ENCODE assay signal across 14 cellular contexts in genomic region chr22:41551882-41552582, GRCh38. TPM values are rescaled to one million over a fixed set of nuclear protein-coding genes. Genes with fewer than 3 reads are reported as not detected.
"Had no signal": no experiment of that assay in that cellular context is flagged by ENCODE, and none has a peak within 500 bp of the region (broad histone marks: within the 10 kb centered on the region; RNA-seq: fewer than 3 reads in every experiment).

No MANE protein-coding gene starts in this region.

- H3K4me3 Mint-ChIP-seq: activated naive CD4-positive, alpha-beta T cell treated with anti-CD3 and anti-CD28 coated beads, Interleukin-2, amount 10 ng/mL, durations not matched to agents 7 days and 5 days; dendritic cell treated with granulocyte-macrophage colony-stimulating factor and Interleukin-4, amounts not matched to agents 40 ng/mL and 50 ng/mL, for 4 days; natural killer cell; T-cell had no signal

- ATAC-seq: left cardiac atrium, lower lobe of right lung, mucosa of descending colon, natural killer cell, T-cell had no signal

- H3K27ac ChIP-seq: lower lobe of right lung, VCaP had no signal

- H3K9me3 ChIP-seq: lower lobe of right lung, mucosa of descending colon had no signal

- DNase-seq: activated CD4-positive, alpha-beta T cell treated with anti-CD3 and anti-CD28 coated beads for 4 hours; activated CD8-positive, alpha-beta memory T cell treated with anti-CD3 and anti-CD28 coated beads for 24 hours; activated naive CD4-positive, alpha-beta T cell treated with anti-CD3 and anti-CD28 coated beads, Interleukin-2, amount 10 ng/mL, durations not matched to agents 7 days and 5 days; central memory CD4-positive, alpha-beta T cell; left cardiac atrium; lower lobe of right lung; mucosa of descending colon; natural killer cell; stimulated activated CD4-positive, alpha-beta T cell treated with anti-CD3 and anti-CD28 coated beads, Interleukin-4, amount 100 ng/mL, for 4 hours; T-cell; T1000 had no signal

- H3K36me3 ChIP-seq: lower lobe of right lung had no signal

- H3K4me3 ChIP-seq: lower lobe of right lung, mucosa of descending colon had no signal

- H3K36me3 Mint-ChIP-seq: activated naive CD4-positive, alpha-beta T cell treated with anti-CD3 and anti-CD28 coated beads, Interleukin-2, amount 10 ng/mL, durations not matched to agents 7 days and 5 days; natural killer cell; T-cell had no signal

- H3K9me3 Mint-ChIP-seq: activated naive CD4-positive, alpha-beta T cell treated with anti-CD3 and anti-CD28 coated beads, Interleukin-2, amount 10 ng/mL, durations not matched to agents 7 days and 5 days; activated T-helper 2 cell treated with anti-CD3 and anti-CD28 coated beads, Interferon-gamma antibody, Interleukin-2, Interleukin-4, amounts not matched to agents 10 μg/mL and 5 μg/mL and 100 μg/mL, durations not matched to agents 14 hours and 24 hours and 36 hours; dendritic cell treated with granulocyte-macrophage colony-stimulating factor and Interleukin-4, amounts not matched to agents 40 ng/mL and 50 ng/mL, for 4 days; natural killer cell; T-cell had no signal

- H3K4me1 Mint-ChIP-seq: natural killer cell had no signal

- H3K27ac Mint-ChIP-seq: activated naive CD4-positive, alpha-beta T cell treated with anti-CD3 and anti-CD28 coated beads, Interleukin-2, amount 10 ng/mL, durations not matched to agents 7 days and 5 days; activated T-helper 2 cell treated with anti-CD3 and anti-CD28 coated beads, Interferon-gamma antibody, Interleukin-2, Interleukin-4, amounts not matched to agents 10 μg/mL and 5 μg/mL and 100 μg/mL, durations not matched to agents 14 hours and 24 hours and 36 hours; dendritic cell treated with granulocyte-macrophage colony-stimulating factor and Interleukin-4, amounts not matched to agents 40 ng/mL and 50 ng/mL, for 4 days; natural killer cell; T-cell had no signal

RNA-seq across cellular contexts. Expression of gene CSDC2, which starts 8.8 kb away (rescaled TPM):
- total RNA-seq: activated T-helper 2 cell treated with anti-CD3 and anti-CD28 coated beads, Interferon-gamma antibody, Interleukin-2, Interleukin-4, amounts not matched to agents 10 μg/mL and 5 μg/mL and 100 μg/mL, durations not matched to agents 14 hours and 24 hours and 36 hours; natural killer cell had no signal
